19 cellular contexts compared by ENCODE assay signal in genomic region chr10:131732631-131733127, GRCh38.
DNase-seq lines count a peak whose midpoint lies in the region; ATAC-seq and TF ChIP-seq lines count a peak whose summit lies in the region.
"Had no signal": no experiment of that assay in that cellular context is flagged by ENCODE, and none has a peak within 500 bp of the region (broad histone marks: within the 10 kb centered on the region; RNA-seq: fewer than 3 reads in every experiment).

No MANE protein-coding gene starts in this region.

- H3K9me3 Mint-ChIP-seq in activated naive CD4-positive, alpha-beta T cell treated with anti-CD3 and anti-CD28 coated beads, Interleukin-2, amount 10 ng/mL, durations not matched to agents 7 days and 5 days = peaks cover 6% of the 10 kb centered on the region

- ATAC-seq in foreskin keratinocyte (no peak), GM21737 (IDR thresholded peaks at IDR 0.05; ENCODE audit: unreplicated experiment) (no peak)
- ATAC-seq: CD8-positive, alpha-beta T cell had no signal

- CTCF ChIA-PET in RWPE1 (lab: Yijun Ruan, JAX) = interaction anchor here (0.6 to 0.7 kb wide), 2 partner anchors 74 to 1255 kb away, joined by 3 to 4 read pairs; no protein-coding TSS in a partner anchor
- CTCF ChIA-PET in activated naive CD4-positive, alpha-beta T cell treated with anti-CD3 and anti-CD28 coated beads, Interleukin-2, amount 10 ng/mL, durations not matched to agents 7 days and 5 days (lab: Charles Lee) = no interaction called here

- DNase-seq in 8988T (peak; percentile 66), Daoy (ENCODE audit: low read depth) (peak; percentile 78), RWPE1 (ENCODE audit: low spot score) (peak; percentile 53), foreskin keratinocyte (peak; percentile 10 to 40), GF-D8 (lab: John Stamatoyannopoulos, UW) (no peak)
- no peak for DNase-seq in activated naive CD4-positive, alpha-beta T cell treated with anti-CD3 and anti-CD28 coated beads, Interleukin-2, amount 10 ng/mL, durations not matched to agents 7 days and 5 days
- DNase-seq in activated CD4-positive, CD25-positive, alpha-beta regulatory T cell (lab: John Stamatoyannopoulos, UW) = no peak
- DNase-seq: BE2C; CD8-positive, alpha-beta T cell; DND-41; IMR-90; Kasumi-1; MV-4-11; NCI-H1417 treated with DMSO at 0.1 percent for 48 hours; NCI-H2029; NCI-H2171 treated with DMSO at 0.1 percent for 48 hours; NCI-H510A; RPMI8226 had no signal

- H3K36me3 Mint-ChIP-seq in activated naive CD4-positive, alpha-beta T cell treated with anti-CD3 and anti-CD28 coated beads, Interleukin-2, amount 10 ng/mL, durations not matched to agents 7 days and 5 days = no peaks in the 10 kb centered on the region
- H3K36me3 Mint-ChIP-seq: CD8-positive, alpha-beta T cell had no signal

- no peak for TF ChIP-seq CTCF in RWPE1 (conservative IDR thresholded peaks at IDR 0.05; ENCODE audit: low read depth)
- TF ChIP-seq CTCF in foreskin keratinocyte (conservative IDR thresholded peaks at IDR 0.05) = no peak

- no peaks in the 10 kb centered on the region for H3K4me1 ChIP-seq in foreskin keratinocyte
- H3K4me1 ChIP-seq: BE2C had no signal

- H3K27ac ChIP-seq in RWPE1 (no peak overlapping the region), foreskin keratinocyte (no peak overlapping the region)

- no peak overlapping the region for H3K27ac Mint-ChIP-seq in activated naive CD4-positive, alpha-beta T cell treated with anti-CD3 and anti-CD28 coated beads, Interleukin-2, amount 10 ng/mL, durations not matched to agents 7 days and 5 days
- H3K27ac Mint-ChIP-seq: CD8-positive, alpha-beta T cell had no signal

- POLR2A ChIA-PET in RWPE1 (lab: Yijun Ruan, JAX; ENCODE audit: low non-redundant PET) = no interaction called here

- H3K4me1 Mint-ChIP-seq in activated naive CD4-positive, alpha-beta T cell treated with anti-CD3 and anti-CD28 coated beads, Interleukin-2, amount 10 ng/mL, durations not matched to agents 7 days and 5 days = no peaks in the 10 kb centered on the region

- no peaks in the 10 kb centered on the region for H3K27me3 ChIP-seq in foreskin keratinocyte
- H3K27me3 ChIP-seq: BE2C had no signal

- H3K27me3 Mint-ChIP-seq in activated naive CD4-positive, alpha-beta T cell treated with anti-CD3 and anti-CD28 coated beads, Interleukin-2, amount 10 ng/mL, durations not matched to agents 7 days and 5 days = no peaks in the 10 kb centered on the region

- H3K4me3 Mint-ChIP-seq in activated naive CD4-positive, alpha-beta T cell treated with anti-CD3 and anti-CD28 coated beads, Interleukin-2, amount 10 ng/mL, durations not matched to agents 7 days and 5 days = no peak overlapping the region
- H3K4me3 Mint-ChIP-seq: CD8-positive, alpha-beta T cell had no signal

Comparison
In these comparisons a context has a peak if more than half of its experiments do, and no peak if none do; other contexts are left out.
1. DNase-seq: peak in 8988T (single experiment), Daoy (single experiment), RWPE1 (single experiment) and foreskin keratinocyte (2 of 2); none in activated naive CD4-positive, alpha-beta T cell treated with anti-CD3 and anti-CD28 coated beads, Interleukin-2, amount 10 ng/mL, durations not matched to agents 7 days and 5 days (single experiment), GF-D8 (single experiment) and activated CD4-positive, CD25-positive, alpha-beta regulatory T cell (0 of 4).